Comparison of ENCODE assay signal across 9 cellular contexts in the genomic region with DNA sequence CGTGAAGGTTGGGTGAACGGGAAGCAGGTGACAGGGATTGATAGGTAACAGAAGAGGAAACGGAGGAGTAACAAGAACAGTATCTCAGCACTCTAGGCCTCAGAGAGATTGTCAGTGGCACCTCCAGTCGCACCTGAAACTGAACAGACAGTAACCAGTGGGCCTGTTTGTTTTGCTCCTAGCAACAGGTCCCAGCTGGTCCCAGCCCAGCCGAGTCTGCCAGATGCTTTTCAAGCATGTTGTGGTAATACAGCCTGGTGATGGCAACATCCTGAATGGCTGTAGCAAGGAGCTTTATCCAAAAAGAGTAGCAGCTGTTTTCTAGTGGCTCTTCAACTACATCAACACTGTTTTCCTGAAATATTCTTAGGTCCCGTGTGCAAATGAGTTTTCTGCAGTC. TPM values are rescaled to one million over a fixed set of nuclear protein-coding genes. Genes with fewer than 3 reads are reported as not detected.
DNase-seq lines count a peak whose midpoint lies in the region; ATAC-seq and TF ChIP-seq lines count a peak whose summit lies in the region.
"Had no signal": no experiment of that assay in that cellular context is flagged by ENCODE, and none has a peak within 500 bp of the region (broad histone marks: within the 10 kb centered on the region; RNA-seq: fewer than 3 reads in every experiment).

No MANE protein-coding gene starts in this region.

- no peaks in the 10 kb centered on the region for H3K9me3 ChIP-seq in A673 (ENCODE audit: low read depth, low read length, poor library complexity, severe bottlenecking)
- H3K9me3 ChIP-seq in suprapubic skin, result no peaks in the 10 kb centered on the region

- no peaks in the 10 kb centered on the region for H3K36me3 ChIP-seq in A673 (ENCODE audit: insufficient read depth, low read length, poor library complexity, severe bottlenecking)
- no peaks in the 10 kb centered on the region for H3K36me3 ChIP-seq in suprapubic skin

- H3K27ac ChIP-seq in A673 (ENCODE audit: low read depth, low read length, poor library complexity, severe bottlenecking) (peak overlapping the region; percentile 69), suprapubic skin (no peak overlapping the region)

- POLR2A ChIA-PET in A673 (lab: Charles Lee; ENCODE audit: low non-redundant PET), result no interaction called here

- TF ChIP-seq POLR2A in suprapubic skin (IDR thresholded peaks at IDR 0.05), result no peak

- peaks cover 55% of the 10 kb centered on the region for H3K4me1 ChIP-seq in A673 (ENCODE audit: insufficient read depth, low read length, poor library complexity, severe bottlenecking)
- peaks cover 23% of the 10 kb centered on the region for H3K4me1 ChIP-seq in suprapubic skin

- no peaks in the 10 kb centered on the region for H3K27me3 ChIP-seq in A673 (replicated peaks; ENCODE audit: insufficient read depth, low read depth, low read length, poor library complexity)
- H3K27me3 ChIP-seq in suprapubic skin, result peaks cover 14% of the 10 kb centered on the region

- 36% methylated on average over 6 of the region's 6 CpGs for WGBS in suprapubic skin

- no peak overlapping the region for H3K4me3 ChIP-seq in A673 (ENCODE audit: low read depth, low read length, poor library complexity, severe bottlenecking)
- no peak overlapping the region for H3K4me3 ChIP-seq in choroid plexus epithelial cell (ENCODE audit: low read depth, low read length)
- no peak overlapping the region for H3K4me3 ChIP-seq in suprapubic skin

- intact Hi-C loops in A673 (cut with micrococcal nuclease; ENCODE audit: unreplicated experiment), result loop anchor here (5.0 to 10.0 kb wide), 3 partner anchors 52 to 540 kb away; no protein-coding TSS in a partner anchor

- peak; percentile 58 for DNase-seq in A673 (ENCODE audit: low spot score)
- peak; percentile 74 for DNase-seq in NCI-H1105 (lab: John Stamatoyannopoulos, UW)
- DNase-seq in choroid plexus epithelial cell (ENCODE audit: low read depth), result peak; percentile 60
- DNase-seq in iris pigment epithelial cell (ENCODE audit: low read depth), result peak; percentile 54
- no peak for DNase-seq in suprapubic skin (ENCODE audit: low spot score in 2 of 2)
- no peak for DNase-seq in activated CD8-positive, alpha-beta memory T cell treated with anti-CD3 and anti-CD28 coated beads, Interleukin-2, amount 50 U/mL, for 48 hours
- DNase-seq in activated gamma-delta T cell (lab: John Stamatoyannopoulos, UW), result no peak

- no peak for TF ChIP-seq EP300 in suprapubic skin (IDR thresholded peaks at IDR 0.05)

- CTCF ChIA-PET in A673 (lab: Charles Lee), result no interaction called here

- no peak for TF ChIP-seq CTCF in A673 (conservative IDR thresholded peaks at IDR 0.05; ENCODE audit: low read depth, low read length)
- TF ChIP-seq CTCF in choroid plexus epithelial cell (conservative IDR thresholded peaks at IDR 0.05; ENCODE audit: low read depth, low read length), result no peak
- no peak for TF ChIP-seq CTCF in suprapubic skin (IDR thresholded peaks at IDR 0.05)

- BruUV-seq in A673 (replicated peaks; lab: Mats Ljungman, UMichigan), result no TSS peak

- no peak for ATAC-seq in HG02571 (IDR thresholded peaks at IDR 0.05; ENCODE audit: unreplicated experiment)
- ATAC-seq: Panc1 had no signal

RNA-seq across cellular contexts. Expression of a gene that starts 4.7 kb away (rescaled TPM):
- total RNA-seq in A673 (2021), result 30.0 and 34.1 TPM in 2 replicates
- 10 to 100 TPM; 11.6 to 13.8 (median 12.1) TPM for total RNA-seq in suprapubic skin

Comparison
In these comparisons a context has a peak if more than half of its experiments do, and no peak if none do; other contexts are left out.
1. DNase-seq: peak in A673 (single experiment), NCI-H1105 (single experiment), choroid plexus epithelial cell (single experiment) and iris pigment epithelial cell (single experiment); none in suprapubic skin (0 of 2), activated CD8-positive, alpha-beta memory T cell treated with anti-CD3 and anti-CD28 coated beads, Interleukin-2, amount 50 U/mL, for 48 hours (single experiment) and activated gamma-delta T cell (single experiment).